ENCODE assay signal across 11 cellular contexts in the genomic region with DNA sequence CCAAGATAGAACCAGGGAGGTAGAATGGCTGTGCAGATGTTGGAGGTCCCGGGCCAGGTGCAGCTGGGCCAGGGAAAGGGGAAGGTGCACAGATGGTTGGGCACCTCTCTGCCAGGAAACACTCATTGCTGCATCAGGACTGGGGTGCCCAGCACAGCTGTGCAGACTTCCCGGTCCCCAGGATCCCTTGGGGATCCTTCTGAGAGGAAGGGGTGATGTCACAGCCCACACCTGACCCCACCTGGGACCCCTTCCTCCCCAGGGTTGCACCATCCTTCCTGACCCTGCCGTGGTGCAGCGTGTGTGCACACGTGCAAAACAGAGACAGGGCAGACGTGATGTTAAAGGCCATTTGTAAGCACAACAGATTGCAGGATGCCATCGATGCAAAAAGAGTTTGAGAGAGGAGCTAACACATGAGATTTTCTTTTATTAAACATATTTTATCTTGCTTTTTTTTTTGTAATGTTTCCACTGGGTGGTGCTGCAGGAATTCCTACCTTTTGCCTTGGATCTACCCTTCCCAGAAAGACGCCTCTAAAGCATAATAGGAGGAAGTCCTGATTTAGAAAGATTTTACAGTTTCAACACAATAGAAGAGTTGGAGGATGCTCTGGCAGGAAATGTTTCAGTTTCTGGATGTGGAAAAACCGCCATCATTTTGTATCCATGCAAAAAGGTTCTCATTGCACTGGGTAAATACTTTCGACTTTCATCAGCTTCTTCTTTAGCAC. TPM values are rescaled to one million over a fixed set of nuclear protein-coding genes. Genes with fewer than 3 reads are reported as not detected.
DNase-seq lines count a peak whose midpoint lies in the region; ATAC-seq and TF ChIP-seq lines count a peak whose summit lies in the region.
"Had no signal": no experiment of that assay in that cellular context is flagged by ENCODE, and none has a peak within 500 bp of the region (broad histone marks: within the 10 kb centered on the region; RNA-seq: fewer than 3 reads in every experiment).

No MANE protein-coding gene starts in this region.

- intact Hi-C loops in Right ventricle myocardium inferior (cut with DNase I) (no loop called here), right cardiac atrium (cut with DNase I) (no loop called here), uterus (cut with DNase I; ENCODE audit: low total_unique reads) (no loop called here)
- intact Hi-C loops in activated T-helper 1 cell treated with anti-CD3 and anti-CD28 coated beads, Interleukin-12 subunit alpha, Interleukin-12 subunit beta, Interleukin-2, Interleukin-4 antibody, amounts not matched to agents 30 ng/mL and 10 ng/mL and 1 ng/mL, durations not matched to agents 14 hours and 24 hours and 36 hours (cut with micrococcal nuclease): no loop called here

- H3K9me3 ChIP-seq in right atrium auricular region (no peaks in the 10 kb centered on the region), right cardiac atrium (ENCODE audit: control insufficient read depth, low read length) (no peaks in the 10 kb centered on the region), uterus (no peaks in the 10 kb centered on the region)

- peak overlapping the region; percentile 81 for H3K27ac Mint-ChIP-seq in activated T-helper 1 cell treated with anti-CD3 and anti-CD28 coated beads, Interleukin-12 subunit alpha, Interleukin-12 subunit beta, Interleukin-2, Interleukin-4 antibody, amounts not matched to agents 30 ng/mL and 10 ng/mL and 1 ng/mL, durations not matched to agents 14 hours and 24 hours and 36 hours

- H3K4me1 ChIP-seq in right atrium auricular region (peaks cover 0 to 30% of the 10 kb centered on the region in 2 donors), right cardiac atrium (ENCODE audit: control insufficient read depth, insufficient read depth, low read length) (peaks cover 3% of the 10 kb centered on the region), uterus (no peaks in the 10 kb centered on the region)

- H3K27me3 ChIP-seq in right atrium auricular region (no peaks in the 10 kb centered on the region), right cardiac atrium (ENCODE audit: control insufficient read depth, insufficient read depth) (no peaks in the 10 kb centered on the region), uterus (no peaks in the 10 kb centered on the region)

- ATAC-seq in Right ventricle myocardium inferior: peak; percentile 42
- peak; percentile 63 to 83 for ATAC-seq in right cardiac atrium
- ATAC-seq in HG03432 (IDR thresholded peaks at IDR 0.05; ENCODE audit: unreplicated experiment): no peak
- ATAC-seq in GM18858 (IDR thresholded peaks at IDR 0.05; ENCODE audit: unreplicated experiment): no peak

- H3K27me3 Mint-ChIP-seq in activated T-helper 1 cell treated with anti-CD3 and anti-CD28 coated beads, Interleukin-12 subunit alpha, Interleukin-12 subunit beta, Interleukin-2, Interleukin-4 antibody, amounts not matched to agents 30 ng/mL and 10 ng/mL and 1 ng/mL, durations not matched to agents 14 hours and 24 hours and 36 hours (ENCODE audit: insufficient read depth): no peaks in the 10 kb centered on the region

- no peaks in the 10 kb centered on the region for H3K9me3 Mint-ChIP-seq in activated T-helper 1 cell treated with anti-CD3 and anti-CD28 coated beads, Interleukin-12 subunit alpha, Interleukin-12 subunit beta, Interleukin-2, Interleukin-4 antibody, amounts not matched to agents 30 ng/mL and 10 ng/mL and 1 ng/mL, durations not matched to agents 14 hours and 24 hours and 36 hours

- H3K4me1 Mint-ChIP-seq in activated T-helper 1 cell treated with anti-CD3 and anti-CD28 coated beads, Interleukin-12 subunit alpha, Interleukin-12 subunit beta, Interleukin-2, Interleukin-4 antibody, amounts not matched to agents 30 ng/mL and 10 ng/mL and 1 ng/mL, durations not matched to agents 14 hours and 24 hours and 36 hours (ENCODE audit: low read depth): peaks cover 97% of the 10 kb centered on the region

- peak in 1 of 2 donors; percentile 52 for TF ChIP-seq CTCF in right atrium auricular region (IDR thresholded peaks at IDR 0.05)
- TF ChIP-seq CTCF in uterus (IDR thresholded peaks at IDR 0.05): peak in 3 of 4 experiments; percentile 30 to 40 (median 35)

- H3K4me3 ChIP-seq in right atrium auricular region (no peak overlapping the region), right cardiac atrium (ENCODE audit: low read length) (no peak overlapping the region), uterus (no peak overlapping the region)

- H3K36me3 Mint-ChIP-seq in activated T-helper 1 cell treated with anti-CD3 and anti-CD28 coated beads, Interleukin-12 subunit alpha, Interleukin-12 subunit beta, Interleukin-2, Interleukin-4 antibody, amounts not matched to agents 30 ng/mL and 10 ng/mL and 1 ng/mL, durations not matched to agents 14 hours and 24 hours and 36 hours (ENCODE audit: low read depth): peaks cover 32% of the 10 kb centered on the region

- no peaks in the 10 kb centered on the region for H3K36me3 ChIP-seq in right atrium auricular region
- H3K36me3 ChIP-seq in uterus: no peaks in the 10 kb centered on the region

- TF ChIP-seq POLR2A in uterus (IDR thresholded peaks at IDR 0.05): no peak

- peak overlapping the region; percentile 86 for H3K4me3 Mint-ChIP-seq in activated T-helper 1 cell treated with anti-CD3 and anti-CD28 coated beads, Interleukin-12 subunit alpha, Interleukin-12 subunit beta, Interleukin-2, Interleukin-4 antibody, amounts not matched to agents 30 ng/mL and 10 ng/mL and 1 ng/mL, durations not matched to agents 14 hours and 24 hours and 36 hours

- H3K27ac ChIP-seq in right atrium auricular region (no peak overlapping the region), right cardiac atrium (ENCODE audit: low read length) (peak overlapping the region; percentile 51), uterus (peak overlapping the region; percentile 59 to 72)

- WGBS in right cardiac atrium: 38% methylated on average over 10 of the region's 10 CpGs

- no peak for DNase-seq in Right ventricle myocardium inferior (ENCODE audit: missing footprints)
- no peak for DNase-seq in right atrium auricular region (ENCODE audit: low spot score)
- DNase-seq in activated T-helper 1 cell treated with anti-CD3 and anti-CD28 coated beads, Interleukin-12 subunit alpha, Interleukin-12 subunit beta, Interleukin-2, Interleukin-4 antibody, amounts not matched to agents 30 ng/mL and 10 ng/mL and 1 ng/mL, durations not matched to agents 14 hours and 24 hours and 36 hours (ENCODE audit: low spot score): no peak
- DNase-seq in right cardiac atrium: no peak
- DNase-seq in uterus: no peak
- no peak for DNase-seq in activated effector memory CD4-positive, alpha-beta T cell treated with Interleukin-2 at 50 U/mL for 16 hours
- DNase-seq: DMS79, erythroblast, NCI-H1048 had no signal

RNA-seq across cellular contexts. Expression of gene ELK3, which starts 14.8 kb away (rescaled TPM):
- total RNA-seq in Right ventricle myocardium inferior (20.8 TPM), right atrium auricular region (10 to 100 TPM; 15.1 to 16.3 TPM), right cardiac atrium (10 to 100 TPM; 18.1 to 34.0 (median 23.7) TPM), uterus (10 to 100 TPM; 36.8 to 81.1 (median 44.9) TPM)
- total RNA-seq in activated T-helper 1 cell treated with anti-CD3 and anti-CD28 coated beads, Interleukin-12 subunit alpha, Interleukin-12 subunit beta, Interleukin-2, Interleukin-4 antibody, amounts not matched to agents 30 ng/mL and 10 ng/mL and 1 ng/mL, durations not matched to agents 14 hours and 24 hours and 36 hours: 40.8 and 45.3 TPM in 2 replicates
- 11.5 TPM for polyA plus RNA-seq in right cardiac atrium

Comparison
In these comparisons a context has a peak if more than half of its experiments do, and no peak if none do; other contexts are left out.
1. H3K27ac ChIP-seq: peak in right cardiac atrium (single experiment) and uterus (2 of 2); none in right atrium auricular region (0 of 2).
2. ATAC-seq: peak in Right ventricle myocardium inferior (single experiment) and right cardiac atrium (2 of 2); none in HG03432 (single experiment) and GM18858 (single experiment).